16 cellular contexts compared by ENCODE assay signal in the genomic region with DNA sequence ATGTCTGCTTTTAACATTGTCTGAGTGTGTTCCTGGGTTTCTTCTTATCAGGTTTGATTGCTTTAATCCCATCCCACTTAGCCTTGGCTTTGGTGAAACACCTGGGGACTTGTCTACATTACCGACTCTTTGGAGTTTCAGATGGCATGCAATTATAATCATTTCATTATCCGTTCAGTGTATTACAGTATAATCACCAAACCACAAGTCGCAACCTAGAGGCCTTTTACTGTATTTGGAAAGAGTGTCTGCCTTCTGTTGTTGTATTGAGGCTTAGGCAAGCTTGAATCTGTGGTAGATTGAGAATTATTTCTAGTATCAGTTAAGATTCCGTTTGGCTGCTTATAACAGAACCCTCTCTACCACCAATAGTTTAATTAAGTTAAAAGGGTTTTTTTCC.
DNase-seq lines count a peak whose midpoint lies in the region; ATAC-seq and TF ChIP-seq lines count a peak whose summit lies in the region.
"Had no signal": no experiment of that assay in that cellular context is flagged by ENCODE, and none has a peak within 500 bp of the region (broad histone marks: within the 10 kb centered on the region; RNA-seq: fewer than 3 reads in every experiment).

No MANE protein-coding gene starts in this region.

- H3K9ac ChIP-seq in stomach smooth muscle (ENCODE audit: low read length in 2 of 2), result no peak overlapping the region

- H3K4me3 ChIP-seq in heart right ventricle (no peak overlapping the region), stomach smooth muscle (ENCODE audit: low read length in 2 of 2) (no peak overlapping the region)
- H3K4me3 ChIP-seq: mucosa of descending colon, right lobe of liver had no signal

- H3K27ac ChIP-seq in heart right ventricle, result peak overlapping the region in 6 of 10 donors; percentile 3 to 73 (median 56)
- peak overlapping the region; percentile 71 for H3K27ac ChIP-seq in epithelial cell of prostate
- peak overlapping the region; percentile 50 for H3K27ac ChIP-seq in stomach smooth muscle (ENCODE audit: low read length)
- H3K27ac ChIP-seq: right lobe of liver had no signal

- WGBS in heart right ventricle, 2 donors, result 88 to 89% methylated on average over 4 of the region's 4 CpGs

- no peak for TF ChIP-seq CTCF in heart right ventricle (IDR thresholded peaks at IDR 0.05)

- H3K9me3 ChIP-seq in heart right ventricle, result no peaks in the 10 kb centered on the region
- no peaks in the 10 kb centered on the region for H3K9me3 ChIP-seq in stomach smooth muscle (ENCODE audit: control insufficient read depth in 2 of 2, low read length in 2 of 2)
- H3K9me3 ChIP-seq: mucosa of descending colon, right lobe of liver had no signal

- ATAC-seq in heart right ventricle, result no peak
- ATAC-seq: mucosa of descending colon, right lobe of liver had no signal

- H3K4me1 ChIP-seq in heart right ventricle (peaks cover 0 to 22% (median 12%) of the 10 kb centered on the region in 9 donors), stomach smooth muscle (ENCODE audit: control insufficient read depth, insufficient read depth, low read length) (peaks cover 18% of the 10 kb centered on the region)
- H3K4me1 ChIP-seq: right lobe of liver had no signal

- DNase-seq in heart right ventricle, result no peak
- no peak for DNase-seq in cardiac septum (ENCODE audit: low spot score)
- DNase-seq in NCI-H82 (lab: John Stamatoyannopoulos, UW), result peak; percentile 58
- no peak for DNase-seq in epithelial cell of prostate (ENCODE audit: low read depth, low spot score)
- no peak for DNase-seq in activated effector memory CD4-positive, alpha-beta T cell treated with Interleukin-2 at 50 U/mL for 16 hours
- no peak for DNase-seq in HCEC 1CT
- no peak for DNase-seq in activated naive CD4-positive, alpha-beta T cell treated with anti-CD3 and anti-CD28 coated beads, Interleukin-2, amount 50 U/mL, for 16 hours
- DNase-seq: activated B cell treated with CpG ODN at 0.5 μM for 24 hours; activated naive CD8-positive, alpha-beta T cell treated with anti-CD3 and anti-CD28 coated beads, Interleukin-2, amount 50 U/mL, for 24 hours; CD4-positive, alpha-beta memory T cell; effector memory CD4-positive, alpha-beta T cell; MM.1S; mucosa of descending colon; right lobe of liver; stimulated activated CD4-positive, alpha-beta T cell treated with anti-CD3 and anti-CD28 coated beads, Interleukin-1b, Interleukin-23, amount 100 ng/mL, for 48 hours had no signal

- intact Hi-C loops in heart right ventricle (cut with DNase I), result no loop called here
- intact Hi-C loops in cardiac septum (cut with DNase I), result no loop called here

- peaks cover 0 to 7% (median 0%) of the 10 kb centered on the region in 9 donors for H3K36me3 ChIP-seq in heart right ventricle
- H3K36me3 ChIP-seq in stomach smooth muscle (ENCODE audit: control insufficient read depth in 2 of 2, insufficient read depth in 2 of 2, low read length in 2 of 2), result no peaks in the 10 kb centered on the region
- H3K36me3 ChIP-seq: right lobe of liver had no signal

- H3K27me3 ChIP-seq in heart right ventricle (no peaks in the 10 kb centered on the region), stomach smooth muscle (ENCODE audit: control insufficient read depth in 1 of 2, insufficient read depth in 2 of 2, low read length in 2 of 2) (no peaks in the 10 kb centered on the region)
- H3K27me3 ChIP-seq: right lobe of liver had no signal
